In the genomic region with DNA sequence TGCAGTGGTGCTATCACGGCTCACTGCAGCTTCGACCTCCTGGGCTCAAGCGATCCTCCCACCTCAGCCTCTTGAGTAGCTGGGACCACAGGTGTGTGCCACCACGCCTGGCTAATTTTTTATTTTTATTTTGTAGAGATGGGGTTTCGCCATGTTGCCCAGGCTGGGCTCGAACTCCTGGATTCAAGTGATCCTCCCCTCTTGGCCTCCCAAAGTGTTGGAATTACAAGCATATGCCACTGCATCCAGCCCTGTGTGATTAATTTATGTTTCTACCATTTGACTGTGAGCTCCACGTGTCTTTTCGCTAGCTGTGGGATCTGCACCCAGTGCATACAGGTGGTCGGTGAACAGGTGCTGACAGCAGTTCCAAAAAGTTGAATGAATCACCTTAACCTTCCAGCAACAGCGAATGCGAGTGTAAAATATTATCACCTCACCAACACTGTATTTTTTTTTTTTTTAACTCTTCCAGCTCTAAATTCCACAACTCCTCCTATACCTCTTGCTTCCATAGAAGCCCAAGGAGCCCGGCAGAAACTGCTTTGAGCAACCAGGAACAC, we compare ENCODE assay signal across 8 cellular contexts. TPM values are rescaled to one million over a fixed set of nuclear protein-coding genes. Genes with fewer than 3 reads are reported as not detected.
A peak's percentile ranks its signal among the peaks of the same experiment; 100 is the strongest.
DNase-seq lines count a peak whose midpoint lies in the region; ATAC-seq and TF ChIP-seq lines count a peak whose summit lies in the region.

No MANE protein-coding gene starts in this region.

- CTCF ChIA-PET in activated CD8-positive, alpha-beta T cell treated with anti-CD3 and anti-CD28 coated beads for 36 hours (lab: Charles Lee): interaction anchor here (0.9 to 1.0 kb wide), 2 partner anchors 39 to 281 kb away, joined by 3 to 5 read pairs; no protein-coding TSS in a partner anchor

- ATAC-seq in GM19324 (IDR thresholded peaks at IDR 0.05; ENCODE audit: low FRiP score, unreplicated experiment) (peak; percentile 9), HG02884 (IDR thresholded peaks at IDR 0.05; ENCODE audit: unreplicated experiment) (peak; percentile 25)
- ATAC-seq in activated CD8-positive, alpha-beta T cell treated with anti-CD3 and anti-CD28 coated beads for 36 hours: peak; percentile 20
- no peak for ATAC-seq in natural killer cell treated with Interleukin-12 subunit alpha and Interleukin-12 subunit beta and Interleukin-15 and Interleukin-18, amount 100 ng/mL, for 72 hours

- DNase-seq in activated CD8-positive, alpha-beta T cell treated with anti-CD3 and anti-CD28 coated beads for 36 hours: peak; percentile 14
- DNase-seq in natural killer cell treated with Interleukin-12 subunit alpha and Interleukin-12 subunit beta and Interleukin-15 and Interleukin-18, amount 100 ng/mL, for 72 hours (ENCODE audit: low spot score): no peak
- DNase-seq in GF-D8 (lab: John Stamatoyannopoulos, UW) (no peak), T-helper 9 cell (no peak), GM19240 (ENCODE audit: insufficient read length, low spot score) (no peak), SW 1271 (lab: John Stamatoyannopoulos, UW) (no peak)

- no peaks in the 10 kb centered on the region for H3K9me3 Mint-ChIP-seq in activated CD8-positive, alpha-beta T cell treated with anti-CD3 and anti-CD28 coated beads for 36 hours
- no peaks in the 10 kb centered on the region for H3K9me3 Mint-ChIP-seq in natural killer cell treated with Interleukin-12 subunit alpha and Interleukin-12 subunit beta and Interleukin-15 and Interleukin-18, amount 100 ng/mL, for 72 hours

- H3K4me1 Mint-ChIP-seq in activated CD8-positive, alpha-beta T cell treated with anti-CD3 and anti-CD28 coated beads for 36 hours (ENCODE audit: low read depth): peaks cover 14% of the 10 kb centered on the region
- peaks cover 16 to 21% of the 10 kb centered on the region in 2 donors for H3K4me1 Mint-ChIP-seq in natural killer cell treated with Interleukin-12 subunit alpha and Interleukin-12 subunit beta and Interleukin-15 and Interleukin-18, amount 100 ng/mL, for 72 hours (ENCODE audit: low read depth in 2 of 2)

- peak overlapping the region; percentile 84 for H3K4me3 Mint-ChIP-seq in activated CD8-positive, alpha-beta T cell treated with anti-CD3 and anti-CD28 coated beads for 36 hours
- peak overlapping the region; percentile 93 for H3K4me3 Mint-ChIP-seq in natural killer cell treated with Interleukin-12 subunit alpha and Interleukin-12 subunit beta and Interleukin-15 and Interleukin-18, amount 100 ng/mL, for 72 hours

- TF ChIP-seq CTCF in activated CD8-positive, alpha-beta T cell treated with anti-CD3 and anti-CD28 coated beads for 36 hours (IDR thresholded peaks at IDR 0.05): no peak

- peaks cover 8% of the 10 kb centered on the region for H3K36me3 Mint-ChIP-seq in activated CD8-positive, alpha-beta T cell treated with anti-CD3 and anti-CD28 coated beads for 36 hours (ENCODE audit: low read depth)
- H3K36me3 Mint-ChIP-seq in natural killer cell treated with Interleukin-12 subunit alpha and Interleukin-12 subunit beta and Interleukin-15 and Interleukin-18, amount 100 ng/mL, for 72 hours: no peaks in the 10 kb centered on the region

- peak overlapping the region; percentile 78 for H3K27ac Mint-ChIP-seq in activated CD8-positive, alpha-beta T cell treated with anti-CD3 and anti-CD28 coated beads for 36 hours
- peak overlapping the region; percentile 68 to 93 for H3K27ac Mint-ChIP-seq in natural killer cell treated with Interleukin-12 subunit alpha and Interleukin-12 subunit beta and Interleukin-15 and Interleukin-18, amount 100 ng/mL, for 72 hours

- intact Hi-C loops in activated CD8-positive, alpha-beta T cell treated with anti-CD3 and anti-CD28 coated beads for 36 hours (cut with micrococcal nuclease): loop anchor here (10.0 kb wide), 1 partner anchor 507 kb away; no protein-coding TSS in a partner anchor

- no peaks in the 10 kb centered on the region for H3K27me3 Mint-ChIP-seq in activated CD8-positive, alpha-beta T cell treated with anti-CD3 and anti-CD28 coated beads for 36 hours
- H3K27me3 Mint-ChIP-seq in natural killer cell treated with Interleukin-12 subunit alpha and Interleukin-12 subunit beta and Interleukin-15 and Interleukin-18, amount 100 ng/mL, for 72 hours: peaks cover 0 to 9% of the 10 kb centered on the region in 2 donors

- POLR2A ChIA-PET in activated CD8-positive, alpha-beta T cell treated with anti-CD3 and anti-CD28 coated beads for 36 hours (lab: Charles Lee): interaction anchor here (0.9 kb wide), 1 partner anchor 12 kb away, joined by 3 read pairs; no protein-coding TSS in a partner anchor

RNA-seq across cellular contexts. Expression of a gene that starts 0.5 kb away (rescaled TPM):
- 1 to 10 TPM; 6.4 to 8.0 TPM for total RNA-seq in activated CD8-positive, alpha-beta T cell treated with anti-CD3 and anti-CD28 coated beads for 36 hours
- total RNA-seq in natural killer cell treated with Interleukin-12 subunit alpha and Interleukin-12 subunit beta and Interleukin-15 and Interleukin-18, amount 100 ng/mL, for 72 hours: 1 to 10 TPM in 1 of 2 donors, under 1 TPM in 1; 0.83 to 3.7 TPM

Comparison
In these comparisons a context has a peak if more than half of its experiments do, and no peak if none do; other contexts are left out.
1. ATAC-seq: peak in GM19324 (single experiment), HG02884 (single experiment) and activated CD8-positive, alpha-beta T cell treated with anti-CD3 and anti-CD28 coated beads for 36 hours (single experiment); none in natural killer cell treated with Interleukin-12 subunit alpha and Interleukin-12 subunit beta and Interleukin-15 and Interleukin-18, amount 100 ng/mL, for 72 hours (0 of 2).